32 cellular contexts compared by ENCODE assay signal in genomic region chr15:27967541-27967940, GRCh38.
"Had no signal": no experiment of that assay in that cellular context is flagged by ENCODE, and none has a peak within 500 bp of the region (broad histone marks: within the 10 kb centered on the region; RNA-seq: fewer than 3 reads in every experiment).

No MANE protein-coding gene starts in this region.

- DNase-seq: activated effector memory CD4-positive, alpha-beta T cell treated with anti-CD3 and anti-CD28 coated beads, Interleukin-2, amount 50 U/mL, for 16 hours; activated effector memory CD4-positive, alpha-beta T cell treated with Interleukin-2 at 50 U/mL for 16 hours; activated gamma-delta T cell; activated gamma-delta T cell treated with Interleukin-2 at 50 U/mL for 16 hours; activated naive CD4-positive, alpha-beta T cell; activated naive CD4-positive, alpha-beta T cell treated with anti-CD3 and anti-CD28 coated beads for 36 hours; activated naive CD4-positive, alpha-beta T cell treated with anti-CD3 and anti-CD28 coated beads, Interleukin-2, amount 10 ng/mL, durations not matched to agents 7 days and 5 days; activated naive CD4-positive, alpha-beta T cell treated with anti-CD3 and anti-CD28 coated beads, Interleukin-2, amount 50 U/mL, for 16 hours; activated naive CD4-positive, alpha-beta T cell treated with Interleukin-2 at 50 U/mL for 16 hours; activated naive CD8-positive, alpha-beta T cell treated with anti-CD3 and anti-CD28 coated beads for 36 hours; activated naive CD8-positive, alpha-beta T cell treated with anti-CD3 and anti-CD28 coated beads, Interleukin-2, amount 10 ng/mL, durations not matched to agents 7 days and 5 days; activated naive CD8-positive, alpha-beta T cell treated with anti-CD3 and anti-CD28 coated beads, Interleukin-2, amount 50 U/mL, for 24 hours; activated T-cell treated with anti-CD3 and anti-CD28 coated beads, Interleukin-2, amount 50 U/mL, for 1 hour; activated T-cell treated with anti-CD3 and anti-CD28 coated beads, Interleukin-2, amount 50 U/mL, for 24 hours; activated T-cell treated with anti-CD3 and anti-CD28 coated beads, Interleukin-2, amount 50 U/mL, for 4 hours; activated T-cell treated with anti-CD3 and anti-CD28 coated beads, Interleukin-2, amount 50 U/mL, for 48 hours; activated T-cell treated with anti-CD3 and anti-CD28 coated beads, Interleukin-2, amount 50 U/mL, for 72 hours; adrenal gland; amniotic stem cell; amygdala; anterior cingulate cortex; aorta; body of pancreas; brain microvascular endothelial cell; caudate nucleus; central memory CD4-positive, alpha-beta T cell; cerebellar nuclear complex had no signal

- H3K4me3 ChIP-seq: adrenal gland, ascending aorta, body of pancreas, breast epithelium, cardiac muscle cell had no signal

- H3K36me3 ChIP-seq: adrenal gland, brain microvascular endothelial cell, breast epithelium, cardiac muscle cell had no signal

- ATAC-seq: activated naive CD4-positive, alpha-beta T cell treated with anti-CD3 and anti-CD28 coated beads, Interleukin-2, amount 50 U/mL, for 72 hours; activated naive CD8-positive, alpha-beta T cell treated with anti-CD3 and anti-CD28 coated beads, Interleukin-2, amount 50 U/mL, for 24 hours; activated T-cell treated with anti-CD3 and anti-CD28 coated beads, Interleukin-2, amount 50 U/mL, for 4 hours; activated T-helper 17 cell treated with anti-CD3 and anti-CD28 coated beads, Interleukin-2, amount 50 U/mL, for 72 hours; body of pancreas had no signal

- H3K9me3 ChIP-seq: adrenal gland, ascending aorta, body of pancreas had no signal

- H3K27ac ChIP-seq: adrenal gland, ascending aorta, body of pancreas, brain microvascular endothelial cell, breast epithelium, cardiac muscle cell had no signal

- H3K27me3 ChIP-seq: adrenal gland, ascending aorta, body of pancreas, brain microvascular endothelial cell, breast epithelium, cardiac muscle cell had no signal

- H3K4me1 ChIP-seq: adrenal gland, ascending aorta, body of pancreas, breast epithelium had no signal
